Comparison of ENCODE assay signal across 18 cellular contexts in genomic region chr14:78196323-78196722, GRCh38. TPM values are rescaled to one million over a fixed set of nuclear protein-coding genes. Genes with fewer than 3 reads are reported as not detected.
A peak's percentile ranks its signal among the peaks of the same experiment; 100 is the strongest.
DNase-seq lines count a peak whose midpoint lies in the region; ATAC-seq and TF ChIP-seq lines count a peak whose summit lies in the region.
"Had no signal": no experiment of that assay in that cellular context is flagged by ENCODE, and none has a peak within 500 bp of the region (broad histone marks: within the 10 kb centered on the region; RNA-seq: fewer than 3 reads in every experiment).

No MANE protein-coding gene starts in this region.

- no peak overlapping the region for H3K23ac ChIP-seq in mesendoderm (ENCODE audit: low read length)

- H3K4me2 ChIP-seq in mesendoderm (ENCODE audit: low read length), result no peak overlapping the region

- no peak overlapping the region for H3K4me3 Mint-ChIP-seq in WTC11

- no peaks in the 10 kb centered on the region for H3K27me3 Mint-ChIP-seq in WTC11 (ENCODE audit: low read depth)

- no peaks in the 10 kb centered on the region for H3K27me3 ChIP-seq in mesendoderm (ENCODE audit: insufficient read depth, low read length, poor library complexity)
- H3K27me3 ChIP-seq: SJCRH30 had no signal

- TF ChIP-seq CTCF in WTC11 (IDR thresholded peaks at IDR 0.05), result no peak

- peaks cover 11% of the 10 kb centered on the region for H3K9me3 Mint-ChIP-seq in WTC11

- no peak overlapping the region for H2BK5ac ChIP-seq in mesendoderm (ENCODE audit: low read length)

- no peak overlapping the region for H2AK5ac ChIP-seq in mesendoderm (ENCODE audit: low read length)

- peak; percentile 9 for DNase-seq in NCI-H1105 treated with DMSO at 0.1 percent for 48 hours (lab: John Stamatoyannopoulos, UW)
- DNase-seq in NCI-H1105 (lab: John Stamatoyannopoulos, UW), result no peak
- DNase-seq in NCI-H69 (lab: John Stamatoyannopoulos, UW), result peak; percentile 38
- no peak for DNase-seq in WTC11 (ENCODE audit: low spot score)
- peak; percentile 7 for DNase-seq in mesendoderm
- no peak for DNase-seq in HEK293T (ENCODE audit: extremely low spot score)
- DNase-seq: 8988T, GM23248, MV-4-11, NCI-H1417 treated with DMSO at 0.1 percent for 48 hours, NCI-H187 treated with DMSO at 0.1 percent for 48 hours, NCI-H524 treated with DMSO at 0.1 percent for 48 hours, RPMI8226, SJCRH30 had no signal

- CTCF ChIA-PET in WTC11 (lab: Charles Lee) (interaction anchor here (0.8 to 1.1 kb wide), 3 partner anchors 11 to 400 kb away, joined by 3 to 4 read pairs (median 3); no protein-coding TSS in a partner anchor), HEK293T (lab: Yijun Ruan, JAX) (no interaction called here)

- H3K27ac Mint-ChIP-seq in WTC11, result no peak overlapping the region
- H3K27ac Mint-ChIP-seq: CD14-positive monocyte had no signal

- H4K8ac ChIP-seq in mesendoderm (ENCODE audit: low read depth, low read length), result no peak overlapping the region

- peak; percentile 24; the same call in 1 of the 2 replicates for ATAC-seq in WTC11
- no peak for ATAC-seq in GM19035 (IDR thresholded peaks at IDR 0.05; ENCODE audit: unreplicated experiment)
- no peak for ATAC-seq in GM21528 (IDR thresholded peaks at IDR 0.05; ENCODE audit: low FRiP score, unreplicated experiment)
- ATAC-seq: K562 had no signal

- no peaks in the 10 kb centered on the region for H3K36me3 ChIP-seq in mesendoderm (ENCODE audit: control insufficient read depth, insufficient read depth, low read length)
- H3K36me3 ChIP-seq: SJCRH30 had no signal

- H2BK120ac ChIP-seq in mesendoderm (ENCODE audit: low read depth, low read length), result no peak overlapping the region

- no peak overlapping the region for H2BK15ac ChIP-seq in mesendoderm (replicated peaks; ENCODE audit: low read depth)

- H3K4ac ChIP-seq in mesendoderm (ENCODE audit: low read depth, low read length), result no peak overlapping the region

- no peaks in the 10 kb centered on the region for H3K4me1 ChIP-seq in mesendoderm (ENCODE audit: control insufficient read depth, low read depth, low read length)
- H3K4me1 ChIP-seq: SJCRH30 had no signal

- H3K18ac ChIP-seq in mesendoderm (ENCODE audit: low read length), result no peak overlapping the region

- no peak overlapping the region for H3K9ac ChIP-seq in mesendoderm (ENCODE audit: low read length)
- H3K9ac ChIP-seq: GM23248 had no signal

- no peak overlapping the region for H4K5ac ChIP-seq in mesendoderm (ENCODE audit: low read length)

- no peak overlapping the region for H3K56ac ChIP-seq in mesendoderm (ENCODE audit: low read length)

- no peaks in the 10 kb centered on the region for H3K36me3 Mint-ChIP-seq in WTC11
- H3K36me3 Mint-ChIP-seq: CD14-positive monocyte had no signal

- no peaks in the 10 kb centered on the region for H3K79me1 ChIP-seq in mesendoderm (ENCODE audit: low read length)

- H3K79me2 ChIP-seq in mesendoderm (ENCODE audit: control insufficient read depth, insufficient read depth, low read length), result no peaks in the 10 kb centered on the region

- no peak overlapping the region for H3K4me3 ChIP-seq in mesendoderm (ENCODE audit: low read length)
- H3K4me3 ChIP-seq: GM23248, K562, SJCRH30 had no signal

- WGBS in mesendoderm (ENCODE audit: extremely low coverage, insufficient coverage, low lambda C conversion rate), result no CpG with 5 or more reads among the region's 2 CpGs

- H3K27ac ChIP-seq in mesendoderm (ENCODE audit: low read depth, low read length), result no peak overlapping the region
- H3K27ac ChIP-seq: GM23248, SJCRH30 had no signal

- H3K4me1 Mint-ChIP-seq in WTC11, result peaks cover 9% of the 10 kb centered on the region; the same call in 1 of the 2 replicates

- POLR2A ChIA-PET in WTC11 (lab: Charles Lee) (no interaction called here), HEK293T (lab: Yijun Ruan, JAX) (no interaction called here)

TF ChIP-seq in WTC11, 78 proteins besides CTCF, POLR2A, EP300 and RAD21 (continues in another document):
- TF ChIP-seq ZNF532 (CRISPR knock-in tag; IDR thresholded peaks at IDR 0.05; ENCODE audit: borderline replicate concordance), result no peak
- TF ChIP-seq NFE2L1 (CRISPR knock-in tag; IDR thresholded peaks at IDR 0.05), result no peak

TF ChIP-seq in HEK293T, 16 proteins besides CTCF, POLR2A, EP300 and RAD21:
- no peak for TF ChIP-seq ARNT (IDR thresholded peaks at IDR 0.05)
- TF ChIP-seq SP1 (IDR thresholded peaks at IDR 0.05), result no peak
- no peak for TF ChIP-seq LEF1 (IDR thresholded peaks at IDR 0.05; ENCODE audit: borderline replicate concordance)
- TF ChIP-seq ZNF384 (IDR thresholded peaks at IDR 0.05), result no peak
- TF ChIP-seq L3MBTL2 (conservative IDR thresholded peaks at IDR 0.05), result no peak
- no peak for TF ChIP-seq TARDBP (IDR thresholded peaks at IDR 0.05)
- TF ChIP-seq NFRKB (IDR thresholded peaks at IDR 0.05), result no peak
- no peak for TF ChIP-seq CTBP1 (IDR thresholded peaks at IDR 0.05; ENCODE audit: borderline replicate concordance)
- TF ChIP-seq FOXM1 (IDR thresholded peaks at IDR 0.05; ENCODE audit: borderline replicate concordance), result no peak

RNA-seq across cellular contexts. Expression of gene NRXN3, which starts 26.1 kb away (rescaled TPM):
- 2.5 to 3.0 TPM (median 2.9 TPM) in 3 replicates for total RNA-seq in WTC11 (2021)
- polyA plus RNA-seq in mesendoderm (2013, experiment 1 of 2), result 1.1 TPM
- 1.2 TPM for polyA plus RNA-seq in mesendoderm (2013, experiment 2 of 2)
- polyA plus RNA-seq: CD14-positive monocyte, K562 had no signal

Comparison
In these comparisons a context has a peak if more than half of its experiments do, and no peak if none do; other contexts are left out.
1. DNase-seq: peak in NCI-H1105 treated with DMSO at 0.1 percent for 48 hours (single experiment), NCI-H69 (single experiment) and mesendoderm (single experiment); none in NCI-H1105 (single experiment), WTC11 (single experiment) and HEK293T (single experiment).